ENCODE assay signal across 8 cellular contexts in genomic region chr17:4199818-4200402, GRCh38.
DNase-seq lines count a peak whose midpoint lies in the region; ATAC-seq and TF ChIP-seq lines count a peak whose summit lies in the region.

No MANE protein-coding gene starts in this region.

- peaks cover 22% of the 10 kb centered on the region for H3K36me3 ChIP-seq in adipocyte (ENCODE audit: control insufficient read depth, insufficient read depth, low read length, severe bottlenecking)
- peaks cover 4% of the 10 kb centered on the region for H3K36me3 ChIP-seq in iPS DF 6.9 (ENCODE audit: control insufficient read depth, insufficient read depth, low read length)

- H3K4me1 ChIP-seq in adipocyte (ENCODE audit: control insufficient read depth, insufficient read depth, low read length) (peaks cover 18% of the 10 kb centered on the region), iPS DF 6.9 (ENCODE audit: control insufficient read depth, insufficient read depth, low read length) (no peaks in the 10 kb centered on the region)

- no peak overlapping the region for H3K9ac ChIP-seq in adipocyte (ENCODE audit: low read length)

- ATAC-seq in GM21423 (IDR thresholded peaks at IDR 0.05; ENCODE audit: unreplicated experiment), result no peak

- DNase-seq in AG08395 (ENCODE audit: low spot score) (peak; percentile 49), GM12864 (ENCODE audit: low read depth) (no peak), NCI-H2196 treated with DMSO at 0.1 percent for 48 hours (lab: John Stamatoyannopoulos, UW; ENCODE audit: unreplicated experiment) (peak; percentile 3), adipocyte (ENCODE audit: low read depth) (peak; percentile 81), iPS DF 6.9 (ENCODE audit: low read depth, low spot score) (peak; percentile 52), OCI-M2 (lab: John Stamatoyannopoulos, UW; ENCODE audit: unreplicated experiment) (no peak)
- DNase-seq in stimulated activated CD8-positive, alpha-beta memory T cell treated with anti-CD3 and anti-CD28 coated beads, Interleukin-12 subunit alpha, Interleukin-12 subunit beta, amount 100 ng/mL, for 1 hour (ENCODE audit: low read depth), result peak; percentile 13

- WGBS in iPS DF 6.9 (ENCODE audit: insufficient coverage, insufficient read length), result no CpG with 5 or more reads among the region's 9 CpGs

- H3K27me3 ChIP-seq in adipocyte (replicated peaks; ENCODE audit: control insufficient read depth, insufficient read depth, low read length), result no peaks in the 10 kb centered on the region
- H3K27me3 ChIP-seq in iPS DF 6.9 (ENCODE audit: control insufficient read depth, insufficient read depth, low read length), result no peaks in the 10 kb centered on the region

- no peak overlapping the region for H3K27ac ChIP-seq in iPS DF 6.9 (ENCODE audit: low read length)

- H3K9me3 ChIP-seq in adipocyte (ENCODE audit: control insufficient read depth, low read length) (no peaks in the 10 kb centered on the region), iPS DF 6.9 (ENCODE audit: control insufficient read depth, insufficient read depth, low read length) (no peaks in the 10 kb centered on the region)

- no peak overlapping the region for H3K4me3 ChIP-seq in GM12864 (ENCODE audit: low read depth, low read length)
- H3K4me3 ChIP-seq in adipocyte (ENCODE audit: low read length), result no peak overlapping the region
- no peak overlapping the region for H3K4me3 ChIP-seq in iPS DF 6.9 (ENCODE audit: low read length)

- peak; percentile 82 for TF ChIP-seq CTCF in GM12864 (IDR thresholded peaks at IDR 0.05; ENCODE audit: low read depth, low read length, missing control alignments)

Comparison
In these comparisons a context has a peak if more than half of its experiments do, and no peak if none do; other contexts are left out.
1. DNase-seq: peak in AG08395 (single experiment), NCI-H2196 treated with DMSO at 0.1 percent for 48 hours (single experiment), adipocyte (single experiment), iPS DF 6.9 (single experiment) and stimulated activated CD8-positive, alpha-beta memory T cell treated with anti-CD3 and anti-CD28 coated beads, Interleukin-12 subunit alpha, Interleukin-12 subunit beta, amount 100 ng/mL, for 1 hour (single experiment); none in GM12864 (single experiment) and OCI-M2 (single experiment).